In the genomic region with DNA sequence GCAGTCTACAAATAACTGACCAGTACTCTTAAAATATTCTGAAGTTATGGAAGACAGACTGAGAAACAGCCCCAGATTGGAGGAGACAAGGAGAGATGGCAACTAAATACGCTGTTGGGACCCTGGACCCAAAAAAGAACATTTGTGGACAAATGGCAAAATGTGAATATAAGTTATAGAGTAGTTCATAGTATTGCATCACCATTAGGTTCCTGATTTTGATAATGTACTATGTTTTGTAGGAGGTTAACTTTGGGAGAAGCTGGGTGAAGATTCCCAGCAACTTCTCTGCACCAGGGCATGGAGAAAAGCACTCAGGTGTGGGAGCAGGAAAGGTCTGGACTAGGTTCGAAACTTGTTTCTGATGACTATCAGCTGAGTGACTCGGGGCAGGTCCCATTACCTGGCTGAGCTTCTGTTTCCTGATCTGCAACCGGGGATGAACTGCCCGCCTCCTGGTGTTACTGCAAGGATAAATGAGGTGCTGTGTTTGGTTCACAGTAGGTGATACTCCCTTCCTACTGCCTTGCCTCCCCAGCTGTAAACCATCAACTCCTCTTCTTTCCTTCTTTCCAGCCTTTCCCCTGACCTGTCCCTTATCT, we compare ENCODE assay signal across 22 cellular contexts. TPM values are rescaled to one million over a fixed set of nuclear protein-coding genes. Genes with fewer than 3 reads are reported as not detected.
DNase-seq lines count a peak whose midpoint lies in the region; ATAC-seq, FAIRE-seq and TF ChIP-seq lines count a peak whose summit lies in the region.
"Had no signal": no experiment of that assay in that cellular context is flagged by ENCODE, and none has a peak within 500 bp of the region (broad histone marks: within the 10 kb centered on the region; RNA-seq: fewer than 3 reads in every experiment).

No MANE protein-coding gene starts in this region.

- intact Hi-C loops in IMR-90 (cut with micrococcal nuclease): no loop called here
- intact Hi-C loops in pancreas (cut with DNase I): no loop called here

- no peak overlapping the region for H2BK5ac ChIP-seq in IMR-90 (ENCODE audit: low read depth, low read length, poor library complexity, severe bottlenecking)

- peak overlapping the region; percentile 36 for H2BK20ac ChIP-seq in IMR-90 (ENCODE audit: low read depth, low read length)

- no peak overlapping the region for H3K56ac ChIP-seq in IMR-90 (ENCODE audit: extremely low read depth, insufficient read depth, low read length)

- H3K4me3 ChIP-seq in IMR-90 (ENCODE audit: insufficient read depth, low read depth, low read length) (no peak overlapping the region), SU-DHL-6 (ENCODE audit: insufficient read depth, low read length, poor library complexity, severe bottlenecking) (no peak overlapping the region), pancreas (no peak overlapping the region)
- H3K4me3 ChIP-seq: A549, MG63, PC-9 had no signal

- no peak for TF ChIP-seq RAD21 in IMR-90 (IDR thresholded peaks at IDR 0.05; ENCODE audit: low read length)

- H4K20me1 ChIP-seq in IMR-90 (ENCODE audit: insufficient read depth, low read length): no peaks in the 10 kb centered on the region
- H4K20me1 ChIP-seq in SU-DHL-6 (ENCODE audit: low read depth, low read length): no peaks in the 10 kb centered on the region

- no peak overlapping the region for H3K18ac ChIP-seq in IMR-90 (ENCODE audit: low read depth, low read length)

- no peak overlapping the region; the same call in 1 of the 2 replicates for H3K23ac ChIP-seq in IMR-90 (ENCODE audit: low read depth, low read length)

- peaks cover 82% of the 10 kb centered on the region for H3K79me2 ChIP-seq in SU-DHL-6 (ENCODE audit: insufficient read depth, low read length)

- ATAC-seq in IMR-90 (ENCODE audit: low read depth): no peak
- ATAC-seq in esophagus mucosa: peak; percentile 73
- ATAC-seq in pancreas: peak; percentile 21 to 59 (median 34)
- ATAC-seq in HG02884 (IDR thresholded peaks at IDR 0.05; ENCODE audit: unreplicated experiment): no peak
- ATAC-seq: A549 had no signal

- POLR2A ChIA-PET in IMR-90 (lab: Charles Lee; ENCODE audit: unreplicated experiment): no interaction called here

- H3K27me3 ChIP-seq in IMR-90 (ENCODE audit: control insufficient read depth, insufficient read depth, low read length): no peaks in the 10 kb centered on the region
- no peaks in the 10 kb centered on the region for H3K27me3 ChIP-seq in SU-DHL-6 (ENCODE audit: low read length)
- H3K27me3 ChIP-seq in pancreas: no peaks in the 10 kb centered on the region
- H3K27me3 ChIP-seq: MG63 had no signal

- H3K9me2 ChIP-seq in SU-DHL-6 (replicated peaks; ENCODE audit: insufficient read depth, low read length): no peaks in the 10 kb centered on the region

- no peak for TF ChIP-seq POLR2A in IMR-90 (IDR thresholded peaks at IDR 0.05; ENCODE audit: low read depth, low read length)

- peaks cover 39% of the 10 kb centered on the region for H3K9me1 ChIP-seq in IMR-90 (ENCODE audit: insufficient read depth, low read length)

- no CpG with 5 or more reads among the region's 5 CpGs for WGBS in IMR-90 (ENCODE audit: extremely low coverage in 2 of 2, insufficient read length in 1 of 2), 2 experiments
- WGBS in pancreas, 2 donors: 55 to 61% methylated on average over 5 of the region's 5 CpGs

- no peaks in the 10 kb centered on the region for H3F3A ChIP-seq in SU-DHL-6 (ENCODE audit: insufficient read depth)

- no peak overlapping the region for H3K14ac ChIP-seq in IMR-90 (replicated peaks; ENCODE audit: low read depth, low read length)

- 0 out of 2 replicates have a peak overlapping the region, but pooled peaks have one; percentile 26 for H4K91ac ChIP-seq in IMR-90 (ENCODE audit: insufficient read depth, low read depth, low read length)

- H3K4me2 ChIP-seq in IMR-90 (ENCODE audit: low read depth, low read length) (no peak overlapping the region), SU-DHL-6 (ENCODE audit: low read depth, low read length, poor library complexity, severe bottlenecking) (no peak overlapping the region)
- H3K4me2 ChIP-seq: A549, PC-9 had no signal

- no peak for TF ChIP-seq CTCF in IMR-90 (conservative IDR thresholded peaks at IDR 0.05; ENCODE audit: low read depth, low read length)
- no peak for TF ChIP-seq CTCF in SU-DHL-6 (IDR thresholded peaks at IDR 0.05; ENCODE audit: insufficient read depth, low read length, poor library complexity, severe bottlenecking)
- no peak for TF ChIP-seq CTCF in pancreas (IDR thresholded peaks at IDR 0.05)

- in situ Hi-C loops in IMR-90 (cut with MboI; ENCODE audit: low sequenced_read_pairs): no loop called here

- CTCF ChIA-PET in IMR-90 (lab: Yijun Ruan, JAX): no interaction called here

- H2AK9ac ChIP-seq in IMR-90 (replicated peaks; ENCODE audit: low read depth, low read length, poor library complexity): peak overlapping the region; percentile 46

- H3K4ac ChIP-seq in IMR-90 (ENCODE audit: low read depth, low read length): no peak overlapping the region; the same call in 1 of the 2 replicates

- no peaks in the 10 kb centered on the region for H3K36me3 ChIP-seq in IMR-90 (ENCODE audit: control insufficient read depth, insufficient read depth, low read length)
- H3K36me3 ChIP-seq in SU-DHL-6 (ENCODE audit: low read length): peaks cover 9% of the 10 kb centered on the region
- H3K36me3 ChIP-seq in pancreas: no peaks in the 10 kb centered on the region
- H3K36me3 ChIP-seq: MG63 had no signal

- H4K8ac ChIP-seq in IMR-90 (ENCODE audit: low read depth in 2 of 2, low read length in 2 of 2): peak overlapping the region in 1 of 2 experiments; percentile 16; a peak in 1 of 4 replicates

- H3K9me3 ChIP-seq in IMR-90 (ENCODE audit: control insufficient read depth, insufficient read depth, low read length) (no peaks in the 10 kb centered on the region), SU-DHL-6 (ENCODE audit: insufficient read depth, low read length) (no peaks in the 10 kb centered on the region), pancreas (no peaks in the 10 kb centered on the region)
- H3K9me3 ChIP-seq: A549, MG63 had no signal

- H3K79me1 ChIP-seq in IMR-90 (ENCODE audit: low read depth in 1 of 2, low read length in 2 of 2): peaks cover 14 to 58% of the 10 kb centered on the region in 2 experiments

- dilution Hi-C loops in IMR-90 (cut with HindIII; ENCODE audit: low sequenced_read_pairs, unreplicated experiment): no loop called here

- H3K9ac ChIP-seq in IMR-90 (ENCODE audit: low read depth, low read length) (no peak overlapping the region), SU-DHL-6 (ENCODE audit: low read length) (no peak overlapping the region)

- DNase-seq in IMR-90: no peak
- DNase-seq in pancreas: no peak
- no peak for DNase-seq in NCI-H82 treated with DMSO at 0.1 percent for 48 hours (lab: John Stamatoyannopoulos, UW; ENCODE audit: unreplicated experiment)
- DNase-seq in SKM-1 treated with dmso at 0.1 percent for 144 hours (lab: John Stamatoyannopoulos, UW; ENCODE audit: unreplicated experiment): no peak
- DNase-seq: EL, GF-D8, H9, HFFc6, Kasumi-1, MG63, NCI-H1092, NCI-H1436, NCI-H187 treated with DMSO at 0.1 percent for 48 hours, NCI-H2107, PC-9, RPMI8226, SHP77 had no signal

- H3K4me1 ChIP-seq in IMR-90 (ENCODE audit: control insufficient read depth, insufficient read depth, low read length): peaks cover 38% of the 10 kb centered on the region
- peaks cover 0 to 11% (median 7%) of the 10 kb centered on the region in 3 donors for H3K4me1 ChIP-seq in pancreas

- peak overlapping the region; percentile 83 for H2BK120ac ChIP-seq in IMR-90 (ENCODE audit: low read depth, low read length)

- peak overlapping the region; percentile 33; the same call in 2 of the 3 replicates for H2BK15ac ChIP-seq in IMR-90 (ENCODE audit: low read depth, low read length)

- no peak overlapping the region for H3K27ac ChIP-seq in IMR-90 (ENCODE audit: insufficient read depth, low read length)
- 0 out of 2 replicates have a peak overlapping the region, but pooled peaks have one; percentile 7 for H3K27ac ChIP-seq in SU-DHL-6 (ENCODE audit: low read depth, low read length)
- H3K27ac ChIP-seq in pancreas: no peak overlapping the region
- H3K27ac ChIP-seq: HL-60, PC-9 had no signal

- no peak overlapping the region for H2AFZ ChIP-seq in IMR-90 (replicated peaks; ENCODE audit: low read length, poor library complexity)
- H2AFZ ChIP-seq in SU-DHL-6 (ENCODE audit: low read depth, low read length, severe bottlenecking): no peak overlapping the region
- H2AFZ ChIP-seq: PC-9 had no signal

- no peak overlapping the region for H4K5ac ChIP-seq in IMR-90 (ENCODE audit: low read depth, low read length)

- BruUV-seq in IMR-90 (replicated peaks; lab: Mats Ljungman, UMichigan): no TSS peak

- H2AK5ac ChIP-seq in IMR-90 (ENCODE audit: low read depth, low read length): peak overlapping the region; percentile 62

- no peak for FAIRE-seq in pancreas (lab: Jason Lieb, UNC)
- FAIRE-seq: A549 had no signal

TF ChIP-seq in IMR-90, 13 proteins besides CTCF, POLR2A, EP300 and RAD21:
- TF ChIP-seq CEBPB (IDR thresholded peaks at IDR 0.05; ENCODE audit: low read depth, low read length): peak; percentile 66
- TF ChIP-seq CHD1 (IDR thresholded peaks at IDR 0.05; ENCODE audit: low read depth, low read length): no peak

RNA-seq across cellular contexts. Expression of gene EEPD1, which starts 48.2 kb away (rescaled TPM):
- total RNA-seq in IMR-90 (2012; rRNA removed): 7.3 and 8.1 TPM in 2 replicates
- 13.9 and 15.2 TPM in 2 replicates for polyA plus RNA-seq in IMR-90 (2012; rRNA removed)
- polyA plus RNA-seq in IMR-90 (2012; cell fraction: cytosol; rRNA removed): 8.0 and 14.9 TPM in 2 replicates
- 39.3 and 53.7 TPM in 2 replicates for polyA plus RNA-seq in IMR-90 (2012; cell fraction: nucleus; rRNA removed; ENCODE audit: low replicate concordance)
- 2.9 TPM for total RNA-seq in esophagus mucosa
- 10 to 100 TPM in 2 of 6 donors, 1 to 10 TPM in 4; 7.1 to 13.0 (median 8.9) TPM for total RNA-seq in pancreas
- polyA plus RNA-seq in pancreas: 10 to 100 TPM; 29.8 to 60.5 TPM

Comparison
In these comparisons a context has a peak if more than half of its experiments do, and no peak if none do; other contexts are left out.
1. ATAC-seq: peak in esophagus mucosa (single experiment) and pancreas (4 of 4); none in IMR-90 (single experiment) and HG02884 (single experiment).